ENCODE assay signal across 12 cellular contexts in genomic region chr12:113231275-113232231, GRCh38. TPM values are rescaled to one million over a fixed set of nuclear protein-coding genes. Genes with fewer than 3 reads are reported as not detected.
DNase-seq lines count a peak whose midpoint lies in the region; ATAC-seq, FAIRE-seq and TF ChIP-seq lines count a peak whose summit lies in the region.
"Had no signal": no experiment of that assay in that cellular context is flagged by ENCODE, and none has a peak within 500 bp of the region (broad histone marks: within the 10 kb centered on the region; RNA-seq: fewer than 3 reads in every experiment).

No MANE protein-coding gene starts in this region.

- no peak overlapping the region for H3K4me3 ChIP-seq in left ventricle myocardium inferior
- no peak overlapping the region for H3K4me3 ChIP-seq in K562
- H3K4me3 ChIP-seq in upper lobe of right lung = no peak overlapping the region
- no peak overlapping the region for H3K4me3 ChIP-seq in H7 (ENCODE audit: insufficient read depth, low read depth, low read length)

- FAIRE-seq in K562 (lab: Jason Lieb, UNC) = peak; percentile 85
- FAIRE-seq: colon had no signal

- in situ Hi-C loops in K562 (cut with MboI) = no loop called here

- WGBS in K562 (ENCODE audit: insufficient coverage, low coverage, missing lambda C conversion rate) = 32% methylated on average over 13 of the region's 13 CpGs

- BruUV-seq in K562 (replicated peaks; lab: Mats Ljungman, UMichigan) = no TSS peak

- peaks cover 83% of the 10 kb centered on the region for H3K36me3 ChIP-seq in left ventricle myocardium inferior
- H3K36me3 ChIP-seq in K562 (ENCODE audit: control insufficient read depth, insufficient read depth, low read length) = peaks cover 62% of the 10 kb centered on the region; the same call in 2 of the 3 replicates
- H3K36me3 ChIP-seq in upper lobe of right lung = peaks cover 66% of the 10 kb centered on the region
- peaks cover 17% of the 10 kb centered on the region for H3K36me3 ChIP-seq in H7 (replicated peaks; ENCODE audit: control insufficient read depth, insufficient read depth, low read length)
- H3K36me3 ChIP-seq: neutrophil had no signal

- no peak for DNase-seq in left ventricle myocardium inferior
- DNase-seq in Right ventricle myocardium inferior (ENCODE audit: missing footprints) = no peak
- peak; percentile 39 to 84 (median 53) for DNase-seq in K562 (ENCODE audit: extremely low read depth in 1 of 4, low spot score in 3 of 4)
- peak; percentile 26 for DNase-seq in upper lobe of right lung
- no peak for DNase-seq in H7
- no peak for DNase-seq in NCI-H1092 (lab: John Stamatoyannopoulos, UW)
- DNase-seq: CD8-positive, alpha-beta T cell; KG1 had no signal

- H4K20me1 ChIP-seq in K562 (replicated peaks; ENCODE audit: control insufficient read depth, insufficient read depth, low read length) = no peaks in the 10 kb centered on the region

- H3K4me1 ChIP-seq in left ventricle myocardium inferior = peaks cover 100% of the 10 kb centered on the region
- H3K4me1 ChIP-seq in K562 (replicated peaks in 1 of 2; ENCODE audit: control insufficient read depth in 2 of 2, insufficient read depth in 2 of 2, low read length in 2 of 2) = peaks cover 38 to 55% of the 10 kb centered on the region in 2 experiments
- H3K4me1 ChIP-seq in upper lobe of right lung = peaks cover 36% of the 10 kb centered on the region

- no peak for ATAC-seq in Right ventricle myocardium inferior
- ATAC-seq in K562 = peak; percentile 82
- ATAC-seq in upper lobe of right lung = no peak
- ATAC-seq in GM21619 (IDR thresholded peaks at IDR 0.05; ENCODE audit: unreplicated experiment) = no peak
- ATAC-seq: CD8-positive, alpha-beta T cell had no signal

- no peaks in the 10 kb centered on the region for H3K79me2 ChIP-seq in K562 (ENCODE audit: control insufficient read depth, insufficient read depth, low read length)

- no peak for TF ChIP-seq RAD21 in K562 (CRISPR knock-in tag; conservative IDR thresholded peaks at IDR 0.05 in 1 of 2, IDR thresholded peaks at IDR 0.05 in 1 of 2)

- peak overlapping the region; percentile 99 for H3K27ac ChIP-seq in left ventricle myocardium inferior (replicated peaks)
- peak overlapping the region; percentile 84 for H3K27ac ChIP-seq in K562 (ENCODE audit: extremely low read depth, low read depth, low read length)
- peak overlapping the region; percentile 87 for H3K27ac ChIP-seq in layer of hippocampus (ENCODE audit: low read depth, low read length)
- H3K27ac ChIP-seq in upper lobe of right lung = no peak overlapping the region

- peaks cover 5% of the 10 kb centered on the region for H3K9me1 ChIP-seq in K562 (ENCODE audit: control insufficient read depth, insufficient read depth, low read length)

- TF ChIP-seq POLR2A in K562 (conservative IDR thresholded peaks at IDR 0.05) = no peak

- POLR2A ChIA-PET in K562 (lab: Yijun Ruan, JAX) = interaction anchor here (0.5 to 3.3 kb wide), 2 partner anchors 9 to 36 kb away, joined by 4 to 30 read pairs; partner anchors contain the start of gene TPCN1

- H3K9ac ChIP-seq in K562 (ENCODE audit: insufficient read depth in 1 of 2, low read depth in 2 of 2, low read length in 2 of 2) = peak overlapping the region; percentile 50 to 82

- H3K4me2 ChIP-seq in K562 (ENCODE audit: insufficient read depth, low read length) = peak overlapping the region; percentile 23; the same call in 1 of the 2 replicates

- H3K9me3 ChIP-seq in left ventricle myocardium inferior (replicated peaks) = no peaks in the 10 kb centered on the region
- H3K9me3 ChIP-seq in K562 (replicated peaks; ENCODE audit: control insufficient read depth, insufficient read depth, low read depth, low read length) = peaks cover 9% of the 10 kb centered on the region
- no peaks in the 10 kb centered on the region for H3K9me3 ChIP-seq in upper lobe of right lung
- H3K9me3 ChIP-seq: neutrophil had no signal

- TF ChIP-seq EP300 in K562 (IDR thresholded peaks at IDR 0.05; ENCODE audit: low read length) = peak; percentile 80

- H3K27me3 ChIP-seq in left ventricle myocardium inferior (ENCODE audit: low read depth) (no peaks in the 10 kb centered on the region), K562 (ENCODE audit: control insufficient read depth in 2 of 2, insufficient read depth in 2 of 2, low read length in 2 of 2) (no peaks in the 10 kb centered on the region; a peak in 1 of 5 replicates), layer of hippocampus (ENCODE audit: control insufficient read depth, insufficient read depth, low read length) (no peaks in the 10 kb centered on the region), upper lobe of right lung (no peaks in the 10 kb centered on the region), H7 (ENCODE audit: control insufficient read depth, insufficient read depth, low read length) (no peaks in the 10 kb centered on the region)
- H3K27me3 ChIP-seq: neutrophil had no signal

- CTCF ChIA-PET in K562 (lab: Yijun Ruan, JAX; ENCODE audit: low intra/inter-chr PET ratio) = no interaction called here

- intact Hi-C loops in left ventricle myocardium inferior (cut with micrococcal nuclease) = no loop called here
- intact Hi-C loops in Right ventricle myocardium inferior (cut with DNase I) = no loop called here
- intact Hi-C loops in K562 (cut with micrococcal nuclease) = no loop called here
- intact Hi-C loops in upper lobe of right lung (cut with DNase I) = no loop called here

- TF ChIP-seq CTCF in left ventricle myocardium inferior (IDR thresholded peaks at IDR 0.05; ENCODE audit: borderline replicate concordance) (no peak), K562 (IDR thresholded peaks at IDR 0.05 in 2 of 3, conservative IDR thresholded peaks at IDR 0.05 in 1 of 3; ENCODE audit: insufficient read depth in 2 of 3, low read depth in 1 of 3, low read length in 3 of 3) (no peak), upper lobe of right lung (IDR thresholded peaks at IDR 0.05) (no peak)

- H2AFZ ChIP-seq in K562 (ENCODE audit: low read depth, low read length) = no peak overlapping the region

RNA-seq across cellular contexts. Expression of gene TPCN1, which starts 10.3 kb away (rescaled TPM):
- total RNA-seq in left ventricle myocardium inferior = 153 TPM
- total RNA-seq in Right ventricle myocardium inferior = 120 TPM
- 112 and 252 TPM in 2 replicates for total RNA-seq in K562 (2011; cell fraction: chromatin; rRNA removed; ENCODE audit: low replicate concordance)
- total RNA-seq in K562 (2011; cell fraction: nucleolus; rRNA removed) = 110 and 123 TPM in 2 replicates
- 98.7 and 108 TPM in 2 replicates for total RNA-seq in K562 (2011; cell fraction: nucleoplasm; rRNA removed)
- total RNA-seq in K562 (2014; rRNA removed) = 6.4 and 9.2 TPM in 2 replicates
- 5.5 and 6.1 TPM in 2 replicates for total RNA-seq in K562 (2014; rRNA removed; fragmentation: Illumina TruSeq; extraction: Trizol)
- 7.4 and 7.8 TPM in 2 replicates for total RNA-seq in K562 (2015; rRNA removed; fragmentation: Illumina TruSeq; extraction: Trizol)
- 23.8 and 27.2 TPM in 2 replicates for total RNA-seq in K562 (2021)
- polyA plus RNA-seq in K562 (2011; rRNA removed) = 12.8 and 18.9 TPM in 2 replicates
- 8.0 and 10.3 TPM in 2 replicates for polyA plus RNA-seq in K562 (2011; cell fraction: cytosol; rRNA removed)
- 137 and 160 TPM in 2 replicates for polyA plus RNA-seq in K562 (2011; cell fraction: nucleus; rRNA removed)
- 20.9 and 33.9 TPM in 2 replicates for polyA plus RNA-seq in K562 (2012)
- polyA plus RNA-seq in K562 (2014; fragmentation: Illumina TruSeq; extraction: Trizol) = 16.2 and 17.0 TPM in 2 replicates
- 1 to 10 TPM in 1 of 2 experiments, under 1 TPM in 1; 0.80 to 1.1 TPM for polyA plus RNA-seq in K562 (2014; fragmentation: Nextera tagmentation; extraction: Ambion mirVana)
- polyA plus RNA-seq in K562 (2014; rRNA removed) = 19.2 and 19.3 TPM in 2 replicates
- 7.8 and 12.1 TPM in 2 replicates for polyA minus RNA-seq in K562 (2011; rRNA and poly(A)+ RNA removed)
- 17.9 and 21.8 TPM in 2 replicates for polyA minus RNA-seq in K562 (2011; cell fraction: cytosol; rRNA and poly(A)+ RNA removed)
- polyA minus RNA-seq in K562 (2011; cell fraction: nucleus; rRNA and poly(A)+ RNA removed) = 30.6 and 40.4 TPM in 2 replicates
- total RNA-seq in upper lobe of right lung = 51.9 TPM
- 19.2 and 20.7 TPM in 2 replicates for total RNA-seq in H7 (2014; rRNA removed; shearing (Covaris generic))

RNA-seq across cellular contexts. Expression of gene RITA1, which starts 46.0 kb away (rescaled TPM):
- total RNA-seq in left ventricle myocardium inferior (17.9 TPM), Right ventricle myocardium inferior (18.1 TPM), K562 (2014; rRNA removed) (40.4 and 52.0 TPM in 2 replicates), K562 (2014; rRNA removed; fragmentation: Illumina TruSeq; extraction: Trizol) (12.7 and 15.6 TPM in 2 replicates), K562 (2015; rRNA removed; fragmentation: Illumina TruSeq; extraction: Trizol) (34.3 and 36.7 TPM in 2 replicates), K562 (2021) (34.9 and 38.9 TPM in 2 replicates), upper lobe of right lung (16.4 TPM)
- total RNA-seq in K562 (2011; cell fraction: chromatin; rRNA removed; ENCODE audit: low replicate concordance) = 9.9 and 32.6 TPM in 2 replicates
- 18.9 and 25.0 TPM in 2 replicates for total RNA-seq in K562 (2011; cell fraction: nucleolus; rRNA removed)
- total RNA-seq in K562 (2011; cell fraction: nucleoplasm; rRNA removed) = 17.7 and 18.0 TPM in 2 replicates
- polyA plus RNA-seq in K562 (2011; rRNA removed) (17.6 and 17.9 TPM in 2 replicates), K562 (2014; fragmentation: Illumina TruSeq; extraction: Trizol) (18.0 and 27.7 TPM in 2 replicates), K562 (2014; fragmentation: Nextera tagmentation; extraction: Ambion mirVana) (1 to 10 TPM; 2.8 to 3.5 TPM), K562 (2014; rRNA removed) (26.4 and 35.0 TPM in 2 replicates)
- polyA plus RNA-seq in K562 (2011; cell fraction: cytosol; rRNA removed) = 23.1 and 48.6 TPM in 2 replicates
- polyA plus RNA-seq in K562 (2011; cell fraction: nucleus; rRNA removed) = 10.9 and 15.7 TPM in 2 replicates
- 23.0 and 27.5 TPM in 2 replicates for polyA plus RNA-seq in K562 (2012)
- 10.0 and 13.0 TPM in 2 replicates for polyA minus RNA-seq in K562 (2011; rRNA and poly(A)+ RNA removed)
- 12.1 and 15.7 TPM in 2 replicates for polyA minus RNA-seq in K562 (2011; cell fraction: cytosol; rRNA and poly(A)+ RNA removed)
- polyA minus RNA-seq in K562 (2011; cell fraction: nucleus; rRNA and poly(A)+ RNA removed) = 11.0 and 11.4 TPM in 2 replicates
- total RNA-seq in H7 (2014; rRNA removed; shearing (Covaris generic)) = 42.3 and 45.9 TPM in 2 replicates

RNA-seq across cellular contexts. Expression of gene DDX54, which starts 46.3 kb away (rescaled TPM):
- total RNA-seq in left ventricle myocardium inferior (34.7 TPM), Right ventricle myocardium inferior (38.5 TPM), K562 (2014; rRNA removed) (100 and 135 TPM in 2 replicates), K562 (2014; rRNA removed; fragmentation: Illumina TruSeq; extraction: Trizol) (23.9 and 25.8 TPM in 2 replicates), K562 (2015; rRNA removed; fragmentation: Illumina TruSeq; extraction: Trizol) (48.5 and 51.4 TPM in 2 replicates), K562 (2021) (128 and 132 TPM in 2 replicates), upper lobe of right lung (55.8 TPM)
- total RNA-seq in K562 (2011; cell fraction: chromatin; rRNA removed; ENCODE audit: low replicate concordance) = 60.9 and 181 TPM in 2 replicates
- total RNA-seq in K562 (2011; cell fraction: nucleolus; rRNA removed) = 87.0 and 87.2 TPM in 2 replicates
- 56.8 and 61.4 TPM in 2 replicates for total RNA-seq in K562 (2011; cell fraction: nucleoplasm; rRNA removed)
- polyA plus RNA-seq in K562 (2011; rRNA removed) (56.6 and 80.5 TPM in 2 replicates), K562 (2014; fragmentation: Illumina TruSeq; extraction: Trizol) (44.4 and 77.7 TPM in 2 replicates), K562 (2014; fragmentation: Nextera tagmentation; extraction: Ambion mirVana) (1 to 10 TPM; 1.4 to 3.1 TPM), K562 (2014; rRNA removed) (74.4 and 107 TPM in 2 replicates)
- 71.0 and 78.8 TPM in 2 replicates for polyA plus RNA-seq in K562 (2011; cell fraction: cytosol; rRNA removed)
- polyA plus RNA-seq in K562 (2011; cell fraction: nucleus; rRNA removed) = 76.8 and 95.6 TPM in 2 replicates
- 48.8 and 67.9 TPM in 2 replicates for polyA plus RNA-seq in K562 (2012)
- polyA minus RNA-seq in K562 (2011; rRNA and poly(A)+ RNA removed) = 47.0 and 50.2 TPM in 2 replicates
- polyA minus RNA-seq in K562 (2011; cell fraction: cytosol; rRNA and poly(A)+ RNA removed) = 52.1 and 64.3 TPM in 2 replicates
- 31.1 and 49.1 TPM in 2 replicates for polyA minus RNA-seq in K562 (2011; cell fraction: nucleus; rRNA and poly(A)+ RNA removed)
- total RNA-seq in H7 (2014; rRNA removed; shearing (Covaris generic)) = 93.9 and 101 TPM in 2 replicates

Comparison
In these comparisons a context has a peak if more than half of its experiments do, and no peak if none do; other contexts are left out.
1. DNase-seq: peak in K562 (4 of 4) and upper lobe of right lung (single experiment); none in left ventricle myocardium inferior (single experiment), Right ventricle myocardium inferior (single experiment), H7 (single experiment) and NCI-H1092 (single experiment).